In genomic region chr14:94677239-94677612, GRCh38 we compare ENCODE assay signal across 15 cellular contexts.
DNase-seq lines count a peak whose midpoint lies in the region; ATAC-seq and TF ChIP-seq lines count a peak whose summit lies in the region.
"Had no signal": no experiment of that assay in that cellular context is flagged by ENCODE, and none has a peak within 500 bp of the region (broad histone marks: within the 10 kb centered on the region; RNA-seq: fewer than 3 reads in every experiment).

No MANE protein-coding gene starts in this region.

- no peak for TF ChIP-seq CTCF in osteocyte (IDR thresholded peaks at IDR 0.05)

- no peak overlapping the region for H3K27ac Mint-ChIP-seq in activated CD4-positive, alpha-beta memory T cell treated with anti-CD3 and anti-CD28 coated beads, Interleukin-2, amount 10 ng/mL, durations not matched to agents 7 days and 5 days
- no peak overlapping the region for H3K27ac Mint-ChIP-seq in activated CD4-positive, alpha-beta memory T cell treated with anti-CD3 and anti-CD28 coated beads for 36 hours
- H3K27ac Mint-ChIP-seq in osteocyte (ENCODE audit: unreplicated experiment): no peak overlapping the region
- H3K27ac Mint-ChIP-seq: CD14-positive monocyte; CD8-positive, alpha-beta T cell; HFFc6 had no signal

- H3K27me3 Mint-ChIP-seq in activated CD4-positive, alpha-beta memory T cell treated with anti-CD3 and anti-CD28 coated beads, Interleukin-2, amount 10 ng/mL, durations not matched to agents 7 days and 5 days: peaks cover 2% of the 10 kb centered on the region
- H3K27me3 Mint-ChIP-seq in activated CD4-positive, alpha-beta memory T cell treated with anti-CD3 and anti-CD28 coated beads for 36 hours: peaks cover 7% of the 10 kb centered on the region
- H3K27me3 Mint-ChIP-seq in osteocyte (ENCODE audit: unreplicated experiment): no peaks in the 10 kb centered on the region

- ATAC-seq in HG03432 (IDR thresholded peaks at IDR 0.05; ENCODE audit: unreplicated experiment) (no peak), GM18861 (IDR thresholded peaks at IDR 0.05; ENCODE audit: unreplicated experiment) (no peak)
- ATAC-seq: CD8-positive, alpha-beta T cell had no signal

- CTCF ChIA-PET in activated CD4-positive, alpha-beta memory T cell treated with anti-CD3 and anti-CD28 coated beads, Interleukin-2, amount 10 ng/mL, durations not matched to agents 7 days and 5 days (lab: Charles Lee): no interaction called here
- CTCF ChIA-PET in activated CD4-positive, alpha-beta memory T cell treated with anti-CD3 and anti-CD28 coated beads for 36 hours (lab: Charles Lee): no interaction called here

- peak; percentile 1 for DNase-seq in activated CD4-positive, alpha-beta memory T cell treated with anti-CD3 and anti-CD28 coated beads, Interleukin-2, amount 10 ng/mL, durations not matched to agents 7 days and 5 days
- no peak for DNase-seq in activated CD4-positive, alpha-beta memory T cell treated with anti-CD3 and anti-CD28 coated beads for 36 hours
- peak; percentile 24 for DNase-seq in ecto neural progenitor cell (ENCODE audit: low spot score)
- peak; percentile 42 for DNase-seq in osteocyte (ENCODE audit: extremely low spot score, unreplicated experiment)
- peak; percentile 23 for DNase-seq in ureter (ENCODE audit: low spot score)
- no peak for DNase-seq in NCI-H345 treated with DMSO at 0.1 percent for 48 hours (lab: John Stamatoyannopoulos, UW; ENCODE audit: unreplicated experiment)
- DNase-seq: CD8-positive, alpha-beta T cell; COR-L47; DND-41; GDM1; HCEC 1CT; HFFc6 had no signal

- POLR2A ChIA-PET in activated CD4-positive, alpha-beta memory T cell treated with anti-CD3 and anti-CD28 coated beads, Interleukin-2, amount 10 ng/mL, durations not matched to agents 7 days and 5 days (lab: Charles Lee): no interaction called here
- POLR2A ChIA-PET in activated CD4-positive, alpha-beta memory T cell treated with anti-CD3 and anti-CD28 coated beads for 36 hours (lab: Charles Lee): no interaction called here

- intact Hi-C loops in activated CD4-positive, alpha-beta memory T cell treated with anti-CD3 and anti-CD28 coated beads for 36 hours (cut with micrococcal nuclease): no loop called here

- no peaks in the 10 kb centered on the region for H3K4me1 Mint-ChIP-seq in activated CD4-positive, alpha-beta memory T cell treated with anti-CD3 and anti-CD28 coated beads, Interleukin-2, amount 10 ng/mL, durations not matched to agents 7 days and 5 days
- no peaks in the 10 kb centered on the region for H3K4me1 Mint-ChIP-seq in activated CD4-positive, alpha-beta memory T cell treated with anti-CD3 and anti-CD28 coated beads for 36 hours (ENCODE audit: low read depth)
- peaks cover 25% of the 10 kb centered on the region for H3K4me1 Mint-ChIP-seq in osteocyte (ENCODE audit: unreplicated experiment)
- H3K4me1 Mint-ChIP-seq: CD14-positive monocyte had no signal

- H3K9me3 Mint-ChIP-seq in activated CD4-positive, alpha-beta memory T cell treated with anti-CD3 and anti-CD28 coated beads, Interleukin-2, amount 10 ng/mL, durations not matched to agents 7 days and 5 days: no peaks in the 10 kb centered on the region
- H3K9me3 Mint-ChIP-seq in activated CD4-positive, alpha-beta memory T cell treated with anti-CD3 and anti-CD28 coated beads for 36 hours: no peaks in the 10 kb centered on the region
- no peaks in the 10 kb centered on the region for H3K9me3 Mint-ChIP-seq in osteocyte (ENCODE audit: unreplicated experiment)
- H3K9me3 Mint-ChIP-seq: CD8-positive, alpha-beta T cell had no signal

- H3K36me3 Mint-ChIP-seq in activated CD4-positive, alpha-beta memory T cell treated with anti-CD3 and anti-CD28 coated beads, Interleukin-2, amount 10 ng/mL, durations not matched to agents 7 days and 5 days (ENCODE audit: low read depth): no peaks in the 10 kb centered on the region
- H3K36me3 Mint-ChIP-seq in activated CD4-positive, alpha-beta memory T cell treated with anti-CD3 and anti-CD28 coated beads for 36 hours: no peaks in the 10 kb centered on the region
- no peaks in the 10 kb centered on the region for H3K36me3 Mint-ChIP-seq in osteocyte (ENCODE audit: unreplicated experiment)
- H3K36me3 Mint-ChIP-seq: CD14-positive monocyte; CD8-positive, alpha-beta T cell had no signal

- H3K4me3 Mint-ChIP-seq in activated CD4-positive, alpha-beta memory T cell treated with anti-CD3 and anti-CD28 coated beads, Interleukin-2, amount 10 ng/mL, durations not matched to agents 7 days and 5 days: no peak overlapping the region
- no peak overlapping the region for H3K4me3 Mint-ChIP-seq in activated CD4-positive, alpha-beta memory T cell treated with anti-CD3 and anti-CD28 coated beads for 36 hours
- H3K4me3 Mint-ChIP-seq in osteocyte (ENCODE audit: unreplicated experiment): no peak overlapping the region
- H3K4me3 Mint-ChIP-seq: CD14-positive monocyte; CD8-positive, alpha-beta T cell; HFFc6 had no signal

Comparison
In these comparisons a context has a peak if more than half of its experiments do, and no peak if none do; other contexts are left out.
1. DNase-seq: peak in activated CD4-positive, alpha-beta memory T cell treated with anti-CD3 and anti-CD28 coated beads, Interleukin-2, amount 10 ng/mL, durations not matched to agents 7 days and 5 days (single experiment), ecto neural progenitor cell (single experiment), osteocyte (single experiment) and ureter (single experiment); none in activated CD4-positive, alpha-beta memory T cell treated with anti-CD3 and anti-CD28 coated beads for 36 hours (single experiment) and NCI-H345 treated with DMSO at 0.1 percent for 48 hours (single experiment).